Comparison of ENCODE assay signal across 40 cellular contexts in genomic region chr4:108223313-108223712, GRCh38. TPM values are rescaled to one million over a fixed set of nuclear protein-coding genes. Genes with fewer than 3 reads are reported as not detected.
"Had no signal": no experiment of that assay in that cellular context is flagged by ENCODE, and none has a peak within 500 bp of the region (broad histone marks: within the 10 kb centered on the region; RNA-seq: fewer than 3 reads in every experiment).

No MANE protein-coding gene starts in this region.

- H3K36me3 Mint-ChIP-seq: brain had no signal

- DNase-seq: activated effector memory CD4-positive, alpha-beta T cell treated with anti-CD3 and anti-CD28 coated beads, Interleukin-2, amount 50 U/mL, for 16 hours; activated effector memory CD4-positive, alpha-beta T cell treated with Interleukin-2 at 50 U/mL for 16 hours; activated gamma-delta T cell; activated gamma-delta T cell treated with Interleukin-2 at 50 U/mL for 16 hours; activated naive CD4-positive, alpha-beta T cell; activated naive CD4-positive, alpha-beta T cell treated with anti-CD3 and anti-CD28 coated beads for 36 hours; activated naive CD4-positive, alpha-beta T cell treated with anti-CD3 and anti-CD28 coated beads, Interleukin-2, amount 10 ng/mL, durations not matched to agents 7 days and 5 days; activated naive CD4-positive, alpha-beta T cell treated with anti-CD3 and anti-CD28 coated beads, Interleukin-2, amount 50 U/mL, for 16 hours; activated naive CD4-positive, alpha-beta T cell treated with Interleukin-2 at 50 U/mL for 16 hours; activated naive CD8-positive, alpha-beta T cell treated with anti-CD3 and anti-CD28 coated beads for 36 hours; activated naive CD8-positive, alpha-beta T cell treated with anti-CD3 and anti-CD28 coated beads, Interleukin-2, amount 10 ng/mL, durations not matched to agents 7 days and 5 days; activated naive CD8-positive, alpha-beta T cell treated with anti-CD3 and anti-CD28 coated beads, Interleukin-2, amount 50 U/mL, for 24 hours; activated T-cell treated with anti-CD3 and anti-CD28 coated beads, Interleukin-2, amount 50 U/mL, for 1 hour; activated T-cell treated with anti-CD3 and anti-CD28 coated beads, Interleukin-2, amount 50 U/mL, for 24 hours; activated T-cell treated with anti-CD3 and anti-CD28 coated beads, Interleukin-2, amount 50 U/mL, for 4 hours; activated T-cell treated with anti-CD3 and anti-CD28 coated beads, Interleukin-2, amount 50 U/mL, for 48 hours; activated T-cell treated with anti-CD3 and anti-CD28 coated beads, Interleukin-2, amount 50 U/mL, for 72 hours; adrenal gland; amniotic stem cell; amygdala; anterior cingulate cortex; aorta; body of pancreas; brain microvascular endothelial cell; caudate nucleus; central memory CD4-positive, alpha-beta T cell; cerebellar nuclear complex had no signal

- H3K4me1 ChIP-seq: adrenal gland, ascending aorta, body of pancreas, breast epithelium had no signal

- ATAC-seq: activated naive CD4-positive, alpha-beta T cell treated with anti-CD3 and anti-CD28 coated beads, Interleukin-2, amount 50 U/mL, for 72 hours; activated naive CD8-positive, alpha-beta T cell treated with anti-CD3 and anti-CD28 coated beads, Interleukin-2, amount 50 U/mL, for 24 hours; activated T-cell treated with anti-CD3 and anti-CD28 coated beads, Interleukin-2, amount 50 U/mL, for 4 hours; activated T-cell treated with anti-CD3 and anti-CD28 coated beads, Interleukin-2, amount 50 U/mL, for 72 hours; activated T-helper 17 cell treated with anti-CD3 and anti-CD28 coated beads, Interleukin-2, amount 50 U/mL, for 72 hours; body of pancreas had no signal

- H3K27ac ChIP-seq: adrenal gland, ascending aorta, body of pancreas, brain microvascular endothelial cell, breast epithelium had no signal

- H3K27ac Mint-ChIP-seq: activated naive CD4-positive, alpha-beta T cell treated with anti-CD3 and anti-CD28 coated beads for 36 hours; activated naive CD4-positive, alpha-beta T cell treated with anti-CD3 and anti-CD28 coated beads, Interleukin-2, amount 10 ng/mL, durations not matched to agents 7 days and 5 days; activated naive CD4-positive, alpha-beta T cell treated with anti-CD3 and anti-CD28 coated beads, Interleukin-2, amount 50 U/mL, for 24 hours; activated naive CD4-positive, alpha-beta T cell treated with anti-CD3 and anti-CD28 coated beads, Interleukin-2, amount 50 U/mL, for 72 hours; activated naive CD8-positive, alpha-beta T cell; activated naive CD8-positive, alpha-beta T cell treated with anti-CD3 and anti-CD28 coated beads for 36 hours; activated naive CD8-positive, alpha-beta T cell treated with anti-CD3 and anti-CD28 coated beads, Interleukin-2, amount 10 ng/mL, durations not matched to agents 7 days and 5 days; activated naive CD8-positive, alpha-beta T cell treated with anti-CD3 and anti-CD28 coated beads, Interleukin-2, amount 50 U/mL, for 24 hours; activated T-cell treated with anti-CD3 and anti-CD28 coated beads, Interleukin-2, amount 50 U/mL, for 24 hours; activated T-cell treated with anti-CD3 and anti-CD28 coated beads, Interleukin-2, amount 50 U/mL, for 72 hours; activated T-helper 1 cell treated with anti-CD3 and anti-CD28 coated beads, Interleukin-12 subunit alpha, Interleukin-12 subunit beta, Interleukin-2, Interleukin-4 antibody, amounts not matched to agents 30 ng/mL and 10 ng/mL and 1 ng/mL, durations not matched to agents 14 hours and 24 hours and 36 hours; activated T-helper 17 cell treated with anti-CD3 and anti-CD28 coated beads, Interleukin-2, amount 50 U/mL, for 72 hours; activated T-helper 2 cell treated with anti-CD3 and anti-CD28 coated beads, Interferon-gamma antibody, Interleukin-2, Interleukin-4, amounts not matched to agents 10 μg/mL and 5 μg/mL and 100 μg/mL, durations not matched to agents 14 hours and 24 hours and 36 hours; brain had no signal

- H3K9me3 ChIP-seq: adrenal gland, ascending aorta, body of pancreas, breast epithelium had no signal

- H3K9me3 Mint-ChIP-seq: activated T-cell treated with anti-CD3 and anti-CD28 coated beads, Interleukin-2, amount 50 U/mL, for 24 hours; activated T-helper 17 cell treated with anti-CD3 and anti-CD28 coated beads, Interleukin-2, amount 50 U/mL, for 72 hours; activated T-helper 2 cell treated with anti-CD3 and anti-CD28 coated beads, Interferon-gamma antibody, Interleukin-2, Interleukin-4, amounts not matched to agents 10 μg/mL and 5 μg/mL and 100 μg/mL, durations not matched to agents 14 hours and 24 hours and 36 hours; brain; central memory CD8-positive, alpha-beta T cell had no signal

- H3K4me3 Mint-ChIP-seq: activated naive CD4-positive, alpha-beta T cell treated with anti-CD3 and anti-CD28 coated beads for 36 hours; activated naive CD4-positive, alpha-beta T cell treated with anti-CD3 and anti-CD28 coated beads, Interleukin-2, amount 10 ng/mL, durations not matched to agents 7 days and 5 days; activated naive CD4-positive, alpha-beta T cell treated with anti-CD3 and anti-CD28 coated beads, Interleukin-2, amount 50 U/mL, for 24 hours; activated naive CD8-positive, alpha-beta T cell; activated naive CD8-positive, alpha-beta T cell treated with anti-CD3 and anti-CD28 coated beads for 36 hours; activated naive CD8-positive, alpha-beta T cell treated with anti-CD3 and anti-CD28 coated beads, Interleukin-2, amount 10 ng/mL, durations not matched to agents 7 days and 5 days; activated naive CD8-positive, alpha-beta T cell treated with anti-CD3 and anti-CD28 coated beads, Interleukin-2, amount 50 U/mL, for 24 hours; activated T-cell treated with anti-CD3 and anti-CD28 coated beads, Interleukin-2, amount 50 U/mL, for 24 hours; activated T-cell treated with anti-CD3 and anti-CD28 coated beads, Interleukin-2, amount 50 U/mL, for 4 hours; activated T-cell treated with anti-CD3 and anti-CD28 coated beads, Interleukin-2, amount 50 U/mL, for 72 hours; activated T-helper 1 cell treated with anti-CD3 and anti-CD28 coated beads, Interleukin-12 subunit alpha, Interleukin-12 subunit beta, Interleukin-2, Interleukin-4 antibody, amounts not matched to agents 30 ng/mL and 10 ng/mL and 1 ng/mL, durations not matched to agents 14 hours and 24 hours and 36 hours; activated T-helper 17 cell treated with anti-CD3 and anti-CD28 coated beads, Interleukin-2, amount 50 U/mL, for 72 hours; brain; central memory CD8-positive, alpha-beta T cell had no signal

- H3K4me1 Mint-ChIP-seq: activated T-helper 17 cell treated with anti-CD3 and anti-CD28 coated beads, Interleukin-2, amount 50 U/mL, for 72 hours; central memory CD8-positive, alpha-beta T cell had no signal

- H3K27me3 ChIP-seq: adrenal gland, ascending aorta, body of pancreas, brain microvascular endothelial cell, breast epithelium, cardiac muscle cell had no signal

- H3K36me3 ChIP-seq: adrenal gland, ascending aorta, brain microvascular endothelial cell, breast epithelium, cardiac muscle cell had no signal

- FAIRE-seq: astrocyte, bronchial epithelial cell had no signal

- H3K4me3 ChIP-seq: adrenal gland, ascending aorta, body of pancreas, breast epithelium, cardiac muscle cell had no signal

RNA-seq across cellular contexts. Expression of gene LEF1, which starts 54.6 kb away (rescaled TPM):
- total RNA-seq: ascending aorta, bronchial epithelial cell had no signal
